ENCODE assay signal across 8 cellular contexts in the genomic region with DNA sequence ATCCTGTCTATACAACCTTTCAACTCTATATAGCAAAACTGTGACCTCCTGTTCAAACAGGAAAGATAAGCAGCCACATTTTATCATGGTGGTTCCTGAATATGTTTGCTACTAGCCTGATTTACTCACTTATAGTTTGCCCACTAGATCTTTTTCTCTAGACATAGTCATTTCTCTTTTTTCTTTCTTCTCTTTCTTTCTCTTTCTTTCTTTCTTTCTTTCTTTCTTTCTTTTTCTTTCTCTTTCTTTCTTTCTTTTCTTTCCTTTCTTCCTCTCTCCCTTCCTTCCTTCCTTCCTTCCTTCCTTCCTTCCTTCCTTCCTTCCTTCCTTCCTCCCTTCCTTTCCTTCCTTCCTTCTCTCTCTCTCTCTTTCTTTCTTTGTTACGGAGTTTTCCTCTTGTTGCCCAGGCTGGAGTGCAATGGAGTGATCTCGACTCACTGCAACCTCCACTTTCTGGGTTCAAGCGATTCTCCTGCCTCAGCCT.
DNase-seq lines count a peak whose midpoint lies in the region; ATAC-seq and TF ChIP-seq lines count a peak whose summit lies in the region.
"Not testable (repeated sequence)": the region's sequence is repeated elsewhere in the genome, so short reads cannot be mapped to it uniquely, and the experiment has no call there.

No MANE protein-coding gene starts in this region.

- DNase-seq in A673 (ENCODE audit: low spot score); T-cell; hepatocyte (ENCODE audit: low spot score); osteoblast (ENCODE audit: insufficient read length, low spot score, missing footprints): not testable (repeated sequence)
- peak; percentile 13 for DNase-seq in LoVo (ENCODE audit: low spot score)

- not testable (repeated sequence) for H3K9me2 ChIP-seq in hepatocyte (replicated peaks; ENCODE audit: insufficient read depth)

- not testable (repeated sequence) for H3K36me3 Mint-ChIP-seq in T-cell; activated naive CD4-positive, alpha-beta T cell treated with anti-CD3 and anti-CD28 coated beads, Interleukin-2, amount 50 U/mL, for 24 hours

- H4K20me1 ChIP-seq in hepatocyte (ENCODE audit: insufficient read depth, poor library complexity, severe bottlenecking); osteoblast (ENCODE audit: insufficient read depth, low read length): not testable (repeated sequence)

- H3K27ac Mint-ChIP-seq in T-cell: peak overlapping the region; percentile 3 to 53
- peak overlapping the region; percentile 96 for H3K27ac Mint-ChIP-seq in activated naive CD4-positive, alpha-beta T cell treated with anti-CD3 and anti-CD28 coated beads, Interleukin-2, amount 50 U/mL, for 24 hours

- POLR2A ChIA-PET in A673 (lab: Charles Lee; ENCODE audit: low non-redundant PET); T-cell (lab: Charles Lee): not testable (repeated sequence)

- H3K9me3 ChIP-seq in A673 (ENCODE audit: low read depth, low read length, poor library complexity, severe bottlenecking); hepatocyte (ENCODE audit: low read depth); osteoblast (ENCODE audit: low read depth, low read length): not testable (repeated sequence)

- not testable (repeated sequence) for H3K9me3 Mint-ChIP-seq in T-cell; activated naive CD4-positive, alpha-beta T cell treated with anti-CD3 and anti-CD28 coated beads, Interleukin-2, amount 50 U/mL, for 24 hours

- H3K4me1 Mint-ChIP-seq in T-cell: peaks cover 23 to 30% (median 24%) of the 10 kb centered on the region in 3 donors
- H3K4me1 Mint-ChIP-seq in activated naive CD4-positive, alpha-beta T cell treated with anti-CD3 and anti-CD28 coated beads, Interleukin-2, amount 50 U/mL, for 24 hours: peaks cover 35% of the 10 kb centered on the region

- H3K4me1 ChIP-seq in A673 (ENCODE audit: insufficient read depth, low read length, poor library complexity, severe bottlenecking): peaks cover 49% of the 10 kb centered on the region
- H3K4me1 ChIP-seq in hepatocyte (ENCODE audit: insufficient read depth): peaks cover 44% of the 10 kb centered on the region
- peaks cover 38% of the 10 kb centered on the region for H3K4me1 ChIP-seq in osteoblast (ENCODE audit: insufficient read depth, low read length)

- H3K4me3 Mint-ChIP-seq in T-cell; activated naive CD4-positive, alpha-beta T cell treated with anti-CD3 and anti-CD28 coated beads, Interleukin-2, amount 50 U/mL, for 24 hours: not testable (repeated sequence)

- H2AFZ ChIP-seq in hepatocyte; osteoblast (ENCODE audit: low read length): not testable (repeated sequence)

- H3K4me3 ChIP-seq in A673 (ENCODE audit: low read depth, low read length, poor library complexity, severe bottlenecking); hepatocyte; osteoblast (ENCODE audit: insufficient read depth, low read length): not testable (repeated sequence)

- CTCF ChIA-PET in A673 (lab: Charles Lee); T-cell (lab: Charles Lee): not testable (repeated sequence)

- ATAC-seq in GM18868 (IDR thresholded peaks at IDR 0.05; ENCODE audit: unreplicated experiment) (peak; percentile 3), HG02938 (IDR thresholded peaks at IDR 0.05; ENCODE audit: unreplicated experiment) (peak; percentile 8), T-cell (replicated peaks in 1 of 4) (peak in 3 of 4 experiments; percentile 46 to 56 (median 48))

- peak overlapping the region; percentile 1 for H3K4me2 ChIP-seq in hepatocyte
- H3K4me2 ChIP-seq in osteoblast (ENCODE audit: insufficient read depth, low read length): not testable (repeated sequence)

- not testable (repeated sequence) for BruUV-seq in A673 (replicated peaks; lab: Mats Ljungman, UMichigan)

- not testable (repeated sequence) for H3K79me2 ChIP-seq in hepatocyte; osteoblast (ENCODE audit: insufficient read depth, low read length)

- H3K27me3 ChIP-seq in A673 (replicated peaks; ENCODE audit: insufficient read depth, low read depth, low read length, poor library complexity); hepatocyte; osteoblast (ENCODE audit: insufficient read depth, low read length): not testable (repeated sequence)

- TF ChIP-seq CTCF in A673 (conservative IDR thresholded peaks at IDR 0.05; ENCODE audit: low read depth, low read length); hepatocyte (IDR thresholded peaks at IDR 0.05; ENCODE audit: poor library complexity); osteoblast (IDR thresholded peaks at IDR 0.05; ENCODE audit: extremely low read depth, low read depth, low read length): not testable (repeated sequence)

- intact Hi-C loops in A673 (cut with micrococcal nuclease; ENCODE audit: unreplicated experiment): not testable (repeated sequence)

- 85% methylated on average over 3 of the region's 3 CpGs for WGBS in hepatocyte (ENCODE audit: low lambda C conversion rate, missing lambda C conversion rate)

- H3K27me3 Mint-ChIP-seq in T-cell; activated naive CD4-positive, alpha-beta T cell treated with anti-CD3 and anti-CD28 coated beads, Interleukin-2, amount 50 U/mL, for 24 hours: not testable (repeated sequence)

- H3K36me3 ChIP-seq in A673 (ENCODE audit: insufficient read depth, low read length, poor library complexity, severe bottlenecking); hepatocyte (replicated peaks; ENCODE audit: insufficient read depth, low read depth); osteoblast (ENCODE audit: insufficient read depth, low read length): not testable (repeated sequence)

- H3K27ac ChIP-seq in A673 (ENCODE audit: low read depth, low read length, poor library complexity, severe bottlenecking) (peak overlapping the region; percentile 9), hepatocyte (peak overlapping the region; percentile 88), osteoblast (ENCODE audit: low read depth, low read length) (peak overlapping the region; percentile 19)

Comparison
In these comparisons a context has a peak if more than half of its experiments do, and no peak if none do; other contexts are left out.
1. H3K27ac ChIP-seq: peak in every context shown above with its lines; median percentile 88 in hepatocyte; 19 in osteoblast; 9 in A673.